Comparison of ENCODE assay signal across 18 cellular contexts in genomic region chr11:47998345-47998732, GRCh38. TPM values are rescaled to one million over a fixed set of nuclear protein-coding genes. Genes with fewer than 3 reads are reported as not detected.
A peak's percentile ranks its signal among the peaks of the same experiment; 100 is the strongest.
DNase-seq lines count a peak whose midpoint lies in the region; ATAC-seq and TF ChIP-seq lines count a peak whose summit lies in the region.
"Had no signal": no experiment of that assay in that cellular context is flagged by ENCODE, and none has a peak within 500 bp of the region (broad histone marks: within the 10 kb centered on the region; RNA-seq: fewer than 3 reads in every experiment).

No MANE protein-coding gene starts in this region.

- no peak for DNase-seq in activated T-cell treated with anti-CD3 and anti-CD28 coated beads, Interleukin-2, amount 50 U/mL, for 72 hours
- no peak for DNase-seq in activated T-cell treated with anti-CD3 and anti-CD28 coated beads, Interleukin-2, amount 50 U/mL, for 4 hours
- DNase-seq in T-cell (no peak), epithelial cell of proximal tubule (ENCODE audit: low read depth) (no peak), renal cortical epithelial cell (ENCODE audit: low read depth) (peak; percentile 49), inferior parietal cortex (ENCODE audit: extremely low spot score) (no peak), HT-29 (ENCODE audit: low spot score) (no peak), KBM-7 (no peak)
- DNase-seq: cortex of kidney, DMS 273 treated with DMSO at 0.1 percent for 48 hours, erythroblast, glutamatergic neuron, NCI-H2107, stomach had no signal

- H3K36me3 Mint-ChIP-seq in activated T-cell treated with anti-CD3 and anti-CD28 coated beads, Interleukin-2, amount 50 U/mL, for 72 hours (ENCODE audit: insufficient read depth in 2 of 2): no peaks in the 10 kb centered on the region
- no peaks in the 10 kb centered on the region for H3K36me3 Mint-ChIP-seq in activated T-cell treated with anti-CD3 and anti-CD28 coated beads, Interleukin-2, amount 50 U/mL, for 4 hours (ENCODE audit: insufficient read depth)
- peaks cover 6% of the 10 kb centered on the region for H3K36me3 Mint-ChIP-seq in T-cell
- H3K36me3 Mint-ChIP-seq: mesothelial cell of epicardium had no signal

- no peak for ATAC-seq in activated T-cell treated with anti-CD3 and anti-CD28 coated beads, Interleukin-2, amount 50 U/mL, for 72 hours (replicated peaks in 1 of 2)
- ATAC-seq in activated T-cell treated with anti-CD3 and anti-CD28 coated beads, Interleukin-2, amount 50 U/mL, for 4 hours: no peak
- ATAC-seq in T-cell (replicated peaks in 1 of 4): no peak
- ATAC-seq: activated CD4-positive, CD25-positive, alpha-beta regulatory T cell treated with anti-CD3 and anti-CD28 coated beads, Interleukin-2, amount 50 U/mL, for 24 hours had no signal

- H3K4me1 Mint-ChIP-seq in activated T-cell treated with anti-CD3 and anti-CD28 coated beads, Interleukin-2, amount 50 U/mL, for 72 hours (ENCODE audit: low read depth): peaks cover 67% of the 10 kb centered on the region
- H3K4me1 Mint-ChIP-seq in activated T-cell treated with anti-CD3 and anti-CD28 coated beads, Interleukin-2, amount 50 U/mL, for 4 hours (ENCODE audit: low read depth): peaks cover 70% of the 10 kb centered on the region
- H3K4me1 Mint-ChIP-seq in T-cell: peaks cover 62 to 79% (median 73%) of the 10 kb centered on the region in 3 donors

- POLR2A ChIA-PET in T-cell (lab: Charles Lee): interaction anchor here in 1 of 2 donors (1.4 kb wide), 1 partner anchor 13 kb away, joined by 4 read pairs; no protein-coding TSS in a partner anchor

- no peaks in the 10 kb centered on the region for H3K27me3 Mint-ChIP-seq in activated T-cell treated with anti-CD3 and anti-CD28 coated beads, Interleukin-2, amount 50 U/mL, for 72 hours (ENCODE audit: low read depth)
- H3K27me3 Mint-ChIP-seq in activated T-cell treated with anti-CD3 and anti-CD28 coated beads, Interleukin-2, amount 50 U/mL, for 4 hours (ENCODE audit: low read depth): no peaks in the 10 kb centered on the region
- H3K27me3 Mint-ChIP-seq in T-cell: no peaks in the 10 kb centered on the region

- CTCF ChIA-PET in T-cell (lab: Charles Lee): interaction anchor here in 1 of 2 donors (0.9 to 1.6 kb wide), 4 partner anchors 14 to 44 kb away, joined by 3 to 5 read pairs (median 4); no protein-coding TSS in a partner anchor

- peak overlapping the region; percentile 19 for H3K27ac Mint-ChIP-seq in activated T-cell treated with anti-CD3 and anti-CD28 coated beads, Interleukin-2, amount 50 U/mL, for 72 hours
- peak overlapping the region; percentile 92 to 100 for H3K27ac Mint-ChIP-seq in T-cell

- no peaks in the 10 kb centered on the region for H3K9me3 Mint-ChIP-seq in activated T-cell treated with anti-CD3 and anti-CD28 coated beads, Interleukin-2, amount 50 U/mL, for 72 hours
- H3K9me3 Mint-ChIP-seq in activated T-cell treated with anti-CD3 and anti-CD28 coated beads, Interleukin-2, amount 50 U/mL, for 4 hours: no peaks in the 10 kb centered on the region
- H3K9me3 Mint-ChIP-seq in T-cell: no peaks in the 10 kb centered on the region
- H3K9me3 Mint-ChIP-seq: mesothelial cell of epicardium had no signal

- peak overlapping the region; percentile 1 for H3K4me3 ChIP-seq in epithelial cell of proximal tubule (ENCODE audit: low read depth, low read length)
- H3K4me3 ChIP-seq: ascending aorta, HAP-1, stomach had no signal

- H3K4me3 Mint-ChIP-seq in activated T-cell treated with anti-CD3 and anti-CD28 coated beads, Interleukin-2, amount 50 U/mL, for 72 hours: peak overlapping the region in 1 of 2 donors; percentile 5
- H3K4me3 Mint-ChIP-seq in activated T-cell treated with anti-CD3 and anti-CD28 coated beads, Interleukin-2, amount 50 U/mL, for 4 hours: no peak overlapping the region
- H3K4me3 Mint-ChIP-seq in T-cell: peak overlapping the region in 1 of 3 donors; percentile 73
- H3K4me3 Mint-ChIP-seq: mesothelial cell of epicardium had no signal

- TF ChIP-seq CTCF in epithelial cell of proximal tubule (conservative IDR thresholded peaks at IDR 0.05; ENCODE audit: low read depth, low read length): no peak

- in situ Hi-C loops in KBM-7 (cut with MboI; ENCODE audit: low pct_unique_long_range_greater_than_20kb, low sequenced_read_pairs): no loop called here

RNA-seq across cellular contexts. Expression of gene PTPRJ, which starts 18.0 kb away (rescaled TPM):
- total RNA-seq in activated T-cell treated with anti-CD3 and anti-CD28 coated beads, Interleukin-2, amount 50 U/mL, for 72 hours: 10 to 100 TPM; 36.6 to 50.6 TPM
- total RNA-seq in activated T-cell treated with anti-CD3 and anti-CD28 coated beads, Interleukin-2, amount 50 U/mL, for 4 hours: 10 to 100 TPM; 13.8 to 22.3 (median 19.0) TPM
- total RNA-seq in T-cell: 10 to 100 TPM; 44.8 to 71.0 (median 57.9) TPM
- total RNA-seq in epithelial cell of proximal tubule: 43.9 and 44.2 TPM in 2 replicates
- 120 and 214 TPM in 2 replicates for total RNA-seq in renal cortical epithelial cell
- 11.6 and 16.3 TPM in 2 replicates for total RNA-seq in HT-29 (2014; rRNA removed; shearing (Covaris generic))
